8 cellular contexts compared by ENCODE assay signal in the genomic region with DNA sequence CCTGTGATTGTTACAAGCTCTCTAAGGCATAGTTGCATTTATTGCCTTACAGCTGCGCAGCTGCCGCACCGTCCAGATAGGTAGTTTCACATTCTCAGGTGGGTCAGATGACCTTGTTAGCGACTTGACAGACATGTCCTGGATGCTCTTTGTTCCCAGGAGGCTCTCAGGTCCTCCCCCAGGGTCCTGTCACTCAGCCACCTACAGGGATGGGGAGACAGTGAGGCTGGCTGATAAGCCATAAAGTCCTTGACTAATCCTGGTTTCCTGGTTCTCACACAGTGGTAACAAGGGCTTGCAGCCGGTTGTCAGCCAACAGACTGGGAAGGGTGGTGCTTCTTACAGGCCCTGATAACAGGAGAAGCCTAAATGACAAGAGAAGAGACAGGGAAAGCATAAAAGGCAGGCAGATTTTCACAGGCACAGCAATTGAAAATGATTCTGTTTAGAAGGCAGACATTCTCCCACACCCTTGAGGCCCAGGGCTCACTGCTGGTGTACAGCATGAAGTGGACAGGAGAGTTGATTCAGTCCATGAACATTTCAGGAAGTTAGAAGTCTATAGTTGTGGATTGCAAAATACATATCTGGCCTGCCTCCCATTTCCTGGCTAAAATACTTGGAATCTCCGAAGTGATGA. TPM values are rescaled to one million over a fixed set of nuclear protein-coding genes. Genes with fewer than 3 reads are reported as not detected.
DNase-seq lines count a peak whose midpoint lies in the region; TF ChIP-seq lines count a peak whose summit lies in the region.

No MANE protein-coding gene starts in this region.

- H3K4me3 Mint-ChIP-seq in mesothelial cell of epicardium, result peak overlapping the region; percentile 97

- no peaks in the 10 kb centered on the region for H3K27me3 ChIP-seq in BJ (ENCODE audit: control insufficient read depth, insufficient read depth, low read length)

- POLR2A ChIA-PET in BJ (lab: Charles Lee), result no interaction called here

- H3K4me3 ChIP-seq in BJ (ENCODE audit: low read depth, low read length) (peak overlapping the region; percentile 97), cardiac fibroblast (replicated peaks in 1 of 2; ENCODE audit: low read depth in 2 of 2, low read length in 2 of 2) (peak overlapping the region; percentile 78 to 95)

- CTCF ChIA-PET in BJ (lab: Yijun Ruan, JAX), result no interaction called here

- DNase-seq in BJ (ENCODE audit: low read depth) (peak; percentile 40), Kasumi-1 (lab: John Stamatoyannopoulos, UW) (peak; percentile 11 to 17), cardiac fibroblast (ENCODE audit: low read depth in 2 of 2) (peak; percentile 90 to 91), mesothelial cell of epicardium (ENCODE audit: low spot score in 2 of 2, unreplicated experiment in 2 of 2) (no peak), hypothalamus (lab: John Stamatoyannopoulos, UW) (no peak), HuH-7 (ENCODE audit: low spot score) (no peak), DMS53 treated with DMSO at 0.1 percent for 48 hours (lab: John Stamatoyannopoulos, UW; ENCODE audit: unreplicated experiment) (no peak)
- no peak for DNase-seq in NK-92 treated with Interleukin-12 subunit alpha and Interleukin-12 subunit beta, amount 100 ng/mL, for 24 hours (lab: John Stamatoyannopoulos, UW)

- no peaks in the 10 kb centered on the region for H3K9me3 Mint-ChIP-seq in mesothelial cell of epicardium

- H3K27me3 Mint-ChIP-seq in mesothelial cell of epicardium (ENCODE audit: low read depth), result no peaks in the 10 kb centered on the region

- peaks cover 59% of the 10 kb centered on the region for H3K4me1 Mint-ChIP-seq in mesothelial cell of epicardium

- no peaks in the 10 kb centered on the region for H3K36me3 Mint-ChIP-seq in mesothelial cell of epicardium

- peak overlapping the region; percentile 99 for H3K27ac Mint-ChIP-seq in mesothelial cell of epicardium

- TF ChIP-seq CTCF in BJ (IDR thresholded peaks at IDR 0.05; ENCODE audit: insufficient read depth, low read depth, low read length) (no peak), cardiac fibroblast (IDR thresholded peaks at IDR 0.05; ENCODE audit: low read depth, low read length) (no peak), mesothelial cell of epicardium (IDR thresholded peaks at IDR 0.05; ENCODE audit: unreplicated experiment) (no peak)

- peaks cover 17% of the 10 kb centered on the region for H3K36me3 ChIP-seq in BJ (ENCODE audit: control insufficient read depth, insufficient read depth, low read length)

RNA-seq across cellular contexts. Expression of gene ARF1, which starts 2.9 kb away (rescaled TPM):
- 539 and 933 TPM in 2 replicates for polyA plus RNA-seq in BJ (2011; rRNA removed)
- polyA minus RNA-seq in BJ (2011; rRNA and poly(A)+ RNA removed), result 713 and 1,022 TPM in 2 replicates
- total RNA-seq in mesothelial cell of epicardium, result 255 to 277 TPM (median 262 TPM) in 3 replicates

RNA-seq across cellular contexts. Expression of gene C1orf35, which starts 17.7 kb away (rescaled TPM):
- polyA plus RNA-seq in BJ (2011; rRNA removed), result 4.2 and 6.2 TPM in 2 replicates
- 0.87 and 1.4 TPM in 2 replicates for polyA minus RNA-seq in BJ (2011; rRNA and poly(A)+ RNA removed)
- 19.3 to 20.9 TPM (median 20.2 TPM) in 3 replicates for total RNA-seq in mesothelial cell of epicardium

RNA-seq across cellular contexts. Expression of gene MRPL55, which starts 23.7 kb away (rescaled TPM):
- polyA plus RNA-seq in BJ (2011; rRNA removed), result 50.8 and 80.8 TPM in 2 replicates
- 13.0 and 25.2 TPM in 2 replicates for polyA minus RNA-seq in BJ (2011; rRNA and poly(A)+ RNA removed)
- total RNA-seq in mesothelial cell of epicardium, result 53.9 to 56.9 TPM (median 54.2 TPM) in 3 replicates

RNA-seq across cellular contexts. Expression of gene GUK1, which starts 54.7 kb away (rescaled TPM):
- 282 and 373 TPM in 2 replicates for polyA plus RNA-seq in BJ (2011; rRNA removed)
- polyA minus RNA-seq in BJ (2011; rRNA and poly(A)+ RNA removed), result 58.2 and 86.1 TPM in 2 replicates
- 129 to 136 TPM (median 135 TPM) in 3 replicates for total RNA-seq in mesothelial cell of epicardium

Comparison
In these comparisons a context has a peak if more than half of its experiments do, and no peak if none do; other contexts are left out.
1. DNase-seq: peak in BJ (single experiment), Kasumi-1 (2 of 2) and cardiac fibroblast (2 of 2); none in mesothelial cell of epicardium (0 of 2), NK-92 treated with Interleukin-12 subunit alpha and Interleukin-12 subunit beta, amount 100 ng/mL, for 24 hours (single experiment), hypothalamus (0 of 51), HuH-7 (single experiment) and DMS53 treated with DMSO at 0.1 percent for 48 hours (single experiment).